Comparison of ENCODE assay signal across 22 cellular contexts in the genomic region with DNA sequence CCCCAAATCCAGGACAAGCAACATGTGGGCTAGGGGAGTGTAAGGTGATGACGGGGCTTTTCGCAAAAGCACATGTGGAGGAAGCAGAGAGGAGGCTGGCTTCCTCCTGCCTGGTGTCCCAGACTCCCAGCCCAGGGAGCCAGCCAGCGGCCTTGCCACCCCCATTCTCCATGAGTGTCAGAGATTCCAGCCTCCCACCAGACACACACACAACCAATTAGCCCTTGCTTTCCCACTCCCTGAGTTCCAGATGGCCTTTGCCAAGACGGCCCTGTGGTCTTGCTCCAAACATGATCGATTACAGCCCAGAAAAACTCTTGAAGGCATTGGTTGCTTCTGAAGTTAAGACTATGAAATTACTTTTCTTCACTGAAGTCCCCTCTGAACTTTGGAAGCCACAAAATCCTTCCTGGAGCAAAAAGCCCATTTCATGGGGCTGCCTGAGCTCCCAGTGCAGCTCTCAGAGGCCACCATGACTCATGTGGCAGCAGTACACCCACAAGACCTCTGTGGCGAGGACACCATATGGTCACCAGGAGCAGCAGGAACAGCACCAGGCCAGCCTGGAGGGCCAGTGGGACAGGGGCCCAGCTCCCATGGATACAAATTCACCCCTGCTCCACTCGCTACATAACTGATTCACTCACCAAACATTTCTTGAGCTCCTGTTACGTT.
DNase-seq lines count a peak whose midpoint lies in the region; TF ChIP-seq lines count a peak whose summit lies in the region.
"Had no signal": no experiment of that assay in that cellular context is flagged by ENCODE, and none has a peak within 500 bp of the region (broad histone marks: within the 10 kb centered on the region; RNA-seq: fewer than 3 reads in every experiment).

No MANE protein-coding gene starts in this region.

- H3K27me3 ChIP-seq in adipocyte (replicated peaks; ENCODE audit: control insufficient read depth, insufficient read depth, low read length), result no peaks in the 10 kb centered on the region
- no peaks in the 10 kb centered on the region for H3K27me3 ChIP-seq in mesenchymal stem cell (ENCODE audit: control insufficient read depth in 1 of 2, insufficient read depth in 1 of 2, low read length in 2 of 2)

- in situ Hi-C loops in ACHN (cut with HindIII; ENCODE audit: low pct_ligation_motif_present, low pct_unique_long_range_greater_than_20kb, low sequenced_read_pairs), result no loop called here

- H3K4me1 ChIP-seq in adipocyte (ENCODE audit: control insufficient read depth, insufficient read depth, low read length) (peaks cover 20% of the 10 kb centered on the region), mesenchymal stem cell (ENCODE audit: control insufficient read depth, insufficient read depth, low read depth, low read length) (no peaks in the 10 kb centered on the region)
- H3K4me1 ChIP-seq: left ventricle myocardium inferior had no signal

- H3K27me3 Mint-ChIP-seq in activated naive CD4-positive, alpha-beta T cell treated with anti-CD3 and anti-CD28 coated beads for 36 hours (ENCODE audit: low read depth), result no peaks in the 10 kb centered on the region
- no peaks in the 10 kb centered on the region for H3K27me3 Mint-ChIP-seq in osteocyte (ENCODE audit: unreplicated experiment)

- H3K14ac ChIP-seq in mesenchymal stem cell (ENCODE audit: low read length in 2 of 2), result no peak overlapping the region

- intact Hi-C loops in activated naive CD4-positive, alpha-beta T cell treated with anti-CD3 and anti-CD28 coated beads for 36 hours (cut with micrococcal nuclease), result loop anchor here (10.0 kb wide), 1 partner anchor 375 kb away; the partner anchor contains the start of gene DNER

- no peaks in the 10 kb centered on the region for H3K36me3 ChIP-seq in adipocyte (ENCODE audit: control insufficient read depth, insufficient read depth, low read length, severe bottlenecking)
- no peaks in the 10 kb centered on the region for H3K36me3 ChIP-seq in mesenchymal stem cell (ENCODE audit: control insufficient read depth in 1 of 2, insufficient read depth in 2 of 2, low read depth in 1 of 2, low read length in 2 of 2)
- H3K36me3 ChIP-seq: left ventricle myocardium inferior, thoracic aorta had no signal

- H3K9ac ChIP-seq in adipocyte (ENCODE audit: low read length) (no peak overlapping the region), mesenchymal stem cell (ENCODE audit: low read length) (no peak overlapping the region)

- H3K4me3 ChIP-seq in adipocyte (ENCODE audit: low read length), result no peak overlapping the region
- no peak overlapping the region for H3K4me3 ChIP-seq in mesenchymal stem cell (ENCODE audit: insufficient read depth in 1 of 2, low read depth in 1 of 2, low read length in 2 of 2)
- H3K4me3 ChIP-seq: GM12878, left ventricle myocardium inferior, thoracic aorta had no signal

- no peak overlapping the region for H3K27ac Mint-ChIP-seq in activated naive CD4-positive, alpha-beta T cell treated with anti-CD3 and anti-CD28 coated beads for 36 hours
- no peak overlapping the region for H3K27ac Mint-ChIP-seq in osteocyte (ENCODE audit: unreplicated experiment)

- H3K9me3 ChIP-seq in adipocyte (ENCODE audit: control insufficient read depth, low read length) (no peaks in the 10 kb centered on the region), mesenchymal stem cell (ENCODE audit: control insufficient read depth, low read length) (no peaks in the 10 kb centered on the region)
- H3K9me3 ChIP-seq: left ventricle myocardium inferior, thoracic aorta had no signal

- H2BK15ac ChIP-seq in mesenchymal stem cell (ENCODE audit: low read depth, poor library complexity, severe bottlenecking), result no peak overlapping the region

- no peaks in the 10 kb centered on the region for H3K9me3 Mint-ChIP-seq in activated naive CD4-positive, alpha-beta T cell treated with anti-CD3 and anti-CD28 coated beads for 36 hours
- no peaks in the 10 kb centered on the region for H3K9me3 Mint-ChIP-seq in osteocyte (ENCODE audit: unreplicated experiment)
- H3K9me3 Mint-ChIP-seq: T-cell had no signal

- H2BK12ac ChIP-seq in mesenchymal stem cell (ENCODE audit: low read length in 2 of 2), result no peak overlapping the region

- no peak overlapping the region for H3K4me2 ChIP-seq in mesenchymal stem cell (ENCODE audit: low read length, poor library complexity, severe bottlenecking)

- H2BK5ac ChIP-seq in mesenchymal stem cell (ENCODE audit: low read depth, low read length, poor library complexity, severe bottlenecking), result no peak overlapping the region

- no peak overlapping the region for H3K4me3 Mint-ChIP-seq in activated naive CD4-positive, alpha-beta T cell treated with anti-CD3 and anti-CD28 coated beads for 36 hours
- H3K4me3 Mint-ChIP-seq in osteocyte (ENCODE audit: unreplicated experiment), result no peak overlapping the region
- H3K4me3 Mint-ChIP-seq: T-cell had no signal

- H2AFZ ChIP-seq in mesenchymal stem cell (ENCODE audit: low read depth, low read length), result no peak overlapping the region

- H4K8ac ChIP-seq in mesenchymal stem cell (ENCODE audit: low read length), result no peak overlapping the region

- H3K79me1 ChIP-seq in mesenchymal stem cell (replicated peaks; ENCODE audit: low read length, poor library complexity, severe bottlenecking), result no peaks in the 10 kb centered on the region

- CTCF ChIA-PET in activated naive CD4-positive, alpha-beta T cell treated with anti-CD3 and anti-CD28 coated beads for 36 hours (lab: Charles Lee), result interaction anchor here (0.6 to 0.7 kb wide), 2 partner anchors 10 to 107 kb away, joined by 3 read pairs; no protein-coding TSS in a partner anchor

- WGBS in mesenchymal stem cell, result 65% methylated on average over 7 of the region's 8 CpGs

- H2BK120ac ChIP-seq in mesenchymal stem cell (ENCODE audit: low read depth, low read length), result no peak overlapping the region

- H2AK5ac ChIP-seq in mesenchymal stem cell (ENCODE audit: low read length, severe bottlenecking), result no peak overlapping the region

- no peaks in the 10 kb centered on the region for H3K36me3 Mint-ChIP-seq in activated naive CD4-positive, alpha-beta T cell treated with anti-CD3 and anti-CD28 coated beads for 36 hours (ENCODE audit: low read depth)
- no peaks in the 10 kb centered on the region for H3K36me3 Mint-ChIP-seq in osteocyte (ENCODE audit: unreplicated experiment)
- H3K36me3 Mint-ChIP-seq: T-cell had no signal

- H3K23ac ChIP-seq in mesenchymal stem cell (ENCODE audit: low read length in 2 of 2), result no peak overlapping the region

- no peak overlapping the region for H3K18ac ChIP-seq in mesenchymal stem cell (ENCODE audit: low read depth in 1 of 2, low read length in 2 of 2)

- no peak overlapping the region for H4K91ac ChIP-seq in mesenchymal stem cell (ENCODE audit: low read length)

- H3K4me1 Mint-ChIP-seq in activated naive CD4-positive, alpha-beta T cell treated with anti-CD3 and anti-CD28 coated beads for 36 hours (ENCODE audit: low read depth), result no peaks in the 10 kb centered on the region
- no peaks in the 10 kb centered on the region for H3K4me1 Mint-ChIP-seq in osteocyte (ENCODE audit: unreplicated experiment)
- H3K4me1 Mint-ChIP-seq: T-cell had no signal

- TF ChIP-seq CTCF in osteocyte (IDR thresholded peaks at IDR 0.05), result no peak

- no peak overlapping the region for H3K4ac ChIP-seq in mesenchymal stem cell (ENCODE audit: low read depth in 1 of 2, low read length in 2 of 2)

- no peak overlapping the region for H3K27ac ChIP-seq in mesenchymal stem cell (ENCODE audit: low read length, poor library complexity, severe bottlenecking)
- H3K27ac ChIP-seq: left ventricle myocardium inferior, thoracic aorta, VCaP had no signal

- peak; percentile 76 for DNase-seq in AG20443 (ENCODE audit: low spot score)
- peak; percentile 94 for DNase-seq in HCEC 1CT
- peak; percentile 9 for DNase-seq in adipocyte (ENCODE audit: low read depth)
- DNase-seq in mesenchymal stem cell, result peak; percentile 30
- no peak for DNase-seq in activated CD4-positive, alpha-beta T cell treated with anti-CD3 and anti-CD28 coated beads for 4 hours
- no peak for DNase-seq in ACHN
- no peak for DNase-seq in activated naive CD4-positive, alpha-beta T cell treated with anti-CD3 and anti-CD28 coated beads for 36 hours
- no peak for DNase-seq in osteocyte (ENCODE audit: extremely low spot score, unreplicated experiment)
- DNase-seq: activated CD4-positive, alpha-beta T cell treated with anti-CD3 and anti-CD28 coated beads, Interleukin-2, amount 50 U/mL, for 4 hours; amygdala; Calu3; effector CD8-positive, alpha-beta T cell; KBM-7; left ventricle myocardium inferior; NCI-H1092; NCI-H2081; NK-92 treated with Interleukin-12 subunit alpha and Interleukin-12 subunit beta, amount 100 ng/mL, for 24 hours; stimulated activated CD4-positive, alpha-beta T cell treated with anti-CD3 and anti-CD28 coated beads, Interleukin-12 subunit alpha, Interleukin-12 subunit beta, amount 100 ng/mL, for 4 hours; T-cell had no signal

Comparison
In these comparisons a context has a peak if more than half of its experiments do, and no peak if none do; other contexts are left out.
1. DNase-seq: peak in AG20443 (single experiment), HCEC 1CT (single experiment), adipocyte (single experiment) and mesenchymal stem cell (single experiment); none in activated CD4-positive, alpha-beta T cell treated with anti-CD3 and anti-CD28 coated beads for 4 hours (0 of 2), ACHN (single experiment), activated naive CD4-positive, alpha-beta T cell treated with anti-CD3 and anti-CD28 coated beads for 36 hours (single experiment) and osteocyte (single experiment).